In the genomic region with DNA sequence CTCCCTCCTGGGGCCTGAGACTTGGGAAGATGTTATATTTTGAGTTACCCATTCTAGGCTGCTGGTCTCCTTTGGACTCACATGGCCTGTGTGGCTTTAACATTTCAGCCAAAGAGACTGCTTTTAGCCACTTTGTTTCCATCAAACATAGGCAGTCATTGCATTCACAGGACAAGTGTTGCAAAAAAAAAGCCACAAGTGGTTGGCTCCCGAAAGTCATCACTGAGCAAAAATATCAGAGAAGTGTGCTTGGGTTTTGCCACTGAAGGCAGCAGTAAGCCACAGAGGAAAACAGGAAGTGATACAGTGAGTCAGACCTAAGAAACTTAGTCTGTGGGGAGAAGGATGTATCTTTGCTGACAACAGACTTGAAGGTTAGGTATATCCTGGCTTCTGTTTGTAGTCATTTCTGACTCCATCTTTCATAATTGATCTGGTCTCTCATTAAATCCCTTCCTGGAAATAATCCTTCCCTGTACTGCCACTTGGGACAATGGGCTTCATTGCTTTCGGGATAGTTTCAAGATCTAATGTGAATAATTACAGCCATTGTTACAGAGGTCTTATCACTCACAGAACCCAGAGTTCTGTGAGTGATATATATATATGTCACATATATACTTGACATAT, we compare ENCODE assay signal across 1 cellular context.
TF ChIP-seq lines count a peak whose summit lies in the region.

No MANE protein-coding gene starts in this region.

TF ChIP-seq in GM12878, 131 proteins besides CTCF, POLR2A, EP300 and RAD21 (continued from another document):
- TF ChIP-seq, protein P1, sequence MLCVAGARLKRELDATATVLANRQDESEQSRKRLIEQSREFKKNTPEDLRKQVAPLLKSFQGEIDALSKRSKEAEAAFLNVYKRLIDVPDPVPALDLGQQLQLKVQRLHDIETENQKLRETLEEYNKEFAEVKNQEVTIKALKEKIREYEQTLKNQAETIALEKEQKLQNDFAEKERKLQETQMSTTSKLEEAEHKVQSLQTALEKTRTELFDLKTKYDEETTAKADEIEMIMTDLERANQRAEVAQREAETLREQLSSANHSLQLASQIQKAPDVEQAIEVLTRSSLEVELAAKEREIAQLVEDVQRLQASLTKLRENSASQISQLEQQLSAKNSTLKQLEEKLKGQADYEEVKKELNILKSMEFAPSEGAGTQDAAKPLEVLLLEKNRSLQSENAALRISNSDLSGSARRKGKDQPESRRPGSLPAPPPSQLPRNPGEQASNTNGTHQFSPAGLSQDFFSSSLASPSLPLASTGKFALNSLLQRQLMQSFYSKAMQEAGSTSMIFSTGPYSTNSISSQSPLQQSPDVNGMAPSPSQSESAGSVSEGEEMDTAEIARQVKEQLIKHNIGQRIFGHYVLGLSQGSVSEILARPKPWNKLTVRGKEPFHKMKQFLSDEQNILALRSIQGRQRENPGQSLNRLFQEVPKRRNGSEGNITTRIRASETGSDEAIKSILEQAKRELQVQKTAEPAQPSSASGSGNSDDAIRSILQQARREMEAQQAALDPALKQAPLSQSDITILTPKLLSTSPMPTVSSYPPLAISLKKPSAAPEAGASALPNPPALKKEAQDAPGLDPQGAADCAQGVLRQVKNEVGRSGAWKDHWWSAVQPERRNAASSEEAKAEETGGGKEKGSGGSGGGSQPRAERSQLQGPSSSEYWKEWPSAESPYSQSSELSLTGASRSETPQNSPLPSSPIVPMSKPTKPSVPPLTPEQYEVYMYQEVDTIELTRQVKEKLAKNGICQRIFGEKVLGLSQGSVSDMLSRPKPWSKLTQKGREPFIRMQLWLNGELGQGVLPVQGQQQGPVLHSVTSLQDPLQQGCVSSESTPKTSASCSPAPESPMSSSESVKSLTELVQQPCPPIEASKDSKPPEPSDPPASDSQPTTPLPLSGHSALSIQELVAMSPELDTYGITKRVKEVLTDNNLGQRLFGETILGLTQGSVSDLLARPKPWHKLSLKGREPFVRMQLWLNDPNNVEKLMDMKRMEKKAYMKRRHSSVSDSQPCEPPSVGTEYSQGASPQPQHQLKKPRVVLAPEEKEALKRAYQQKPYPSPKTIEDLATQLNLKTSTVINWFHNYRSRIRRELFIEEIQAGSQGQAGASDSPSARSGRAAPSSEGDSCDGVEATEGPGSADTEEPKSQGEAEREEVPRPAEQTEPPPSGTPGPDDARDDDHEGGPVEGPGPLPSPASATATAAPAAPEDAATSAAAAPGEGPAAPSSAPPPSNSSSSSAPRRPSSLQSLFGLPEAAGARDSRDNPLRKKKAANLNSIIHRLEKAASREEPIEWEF (IDR thresholded peaks at IDR 0.05; ENCODE audit: insufficient replicate concordance, low read depth, low read length): peak; percentile 72
- TF ChIP-seq, protein P2, sequence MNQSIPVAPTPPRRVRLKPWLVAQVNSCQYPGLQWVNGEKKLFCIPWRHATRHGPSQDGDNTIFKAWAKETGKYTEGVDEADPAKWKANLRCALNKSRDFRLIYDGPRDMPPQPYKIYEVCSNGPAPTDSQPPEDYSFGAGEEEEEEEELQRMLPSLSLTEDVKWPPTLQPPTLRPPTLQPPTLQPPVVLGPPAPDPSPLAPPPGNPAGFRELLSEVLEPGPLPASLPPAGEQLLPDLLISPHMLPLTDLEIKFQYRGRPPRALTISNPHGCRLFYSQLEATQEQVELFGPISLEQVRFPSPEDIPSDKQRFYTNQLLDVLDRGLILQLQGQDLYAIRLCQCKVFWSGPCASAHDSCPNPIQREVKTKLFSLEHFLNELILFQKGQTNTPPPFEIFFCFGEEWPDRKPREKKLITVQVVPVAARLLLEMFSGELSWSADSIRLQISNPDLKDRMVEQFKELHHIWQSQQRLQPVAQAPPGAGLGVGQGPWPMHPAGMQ (IDR thresholded peaks at IDR 0.05; ENCODE audit: borderline replicate concordance): no peak
- TF ChIP-seq, protein P3, sequence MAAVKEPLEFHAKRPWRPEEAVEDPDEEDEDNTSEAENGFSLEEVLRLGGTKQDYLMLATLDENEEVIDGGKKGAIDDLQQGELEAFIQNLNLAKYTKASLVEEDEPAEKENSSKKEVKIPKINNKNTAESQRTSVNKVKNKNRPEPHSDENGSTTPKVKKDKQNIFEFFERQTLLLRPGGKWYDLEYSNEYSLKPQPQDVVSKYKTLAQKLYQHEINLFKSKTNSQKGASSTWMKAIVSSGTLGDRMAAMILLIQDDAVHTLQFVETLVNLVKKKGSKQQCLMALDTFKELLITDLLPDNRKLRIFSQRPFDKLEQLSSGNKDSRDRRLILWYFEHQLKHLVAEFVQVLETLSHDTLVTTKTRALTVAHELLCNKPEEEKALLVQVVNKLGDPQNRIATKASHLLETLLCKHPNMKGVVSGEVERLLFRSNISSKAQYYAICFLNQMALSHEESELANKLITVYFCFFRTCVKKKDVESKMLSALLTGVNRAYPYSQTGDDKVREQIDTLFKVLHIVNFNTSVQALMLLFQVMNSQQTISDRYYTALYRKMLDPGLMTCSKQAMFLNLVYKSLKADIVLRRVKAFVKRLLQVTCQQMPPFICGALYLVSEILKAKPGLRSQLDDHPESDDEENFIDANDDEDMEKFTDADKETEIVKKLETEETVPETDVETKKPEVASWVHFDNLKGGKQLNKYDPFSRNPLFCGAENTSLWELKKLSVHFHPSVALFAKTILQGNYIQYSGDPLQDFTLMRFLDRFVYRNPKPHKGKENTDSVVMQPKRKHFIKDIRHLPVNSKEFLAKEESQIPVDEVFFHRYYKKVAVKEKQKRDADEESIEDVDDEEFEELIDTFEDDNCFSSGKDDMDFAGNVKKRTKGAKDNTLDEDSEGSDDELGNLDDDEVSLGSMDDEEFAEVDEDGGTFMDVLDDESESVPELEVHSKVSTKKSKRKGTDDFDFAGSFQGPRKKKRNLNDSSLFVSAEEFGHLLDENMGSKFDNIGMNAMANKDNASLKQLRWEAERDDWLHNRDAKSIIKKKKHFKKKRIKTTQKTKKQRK (IDR thresholded peaks at IDR 0.05; ENCODE audit: low read depth, low read length): no peak
- TF ChIP-seq, protein P4, sequence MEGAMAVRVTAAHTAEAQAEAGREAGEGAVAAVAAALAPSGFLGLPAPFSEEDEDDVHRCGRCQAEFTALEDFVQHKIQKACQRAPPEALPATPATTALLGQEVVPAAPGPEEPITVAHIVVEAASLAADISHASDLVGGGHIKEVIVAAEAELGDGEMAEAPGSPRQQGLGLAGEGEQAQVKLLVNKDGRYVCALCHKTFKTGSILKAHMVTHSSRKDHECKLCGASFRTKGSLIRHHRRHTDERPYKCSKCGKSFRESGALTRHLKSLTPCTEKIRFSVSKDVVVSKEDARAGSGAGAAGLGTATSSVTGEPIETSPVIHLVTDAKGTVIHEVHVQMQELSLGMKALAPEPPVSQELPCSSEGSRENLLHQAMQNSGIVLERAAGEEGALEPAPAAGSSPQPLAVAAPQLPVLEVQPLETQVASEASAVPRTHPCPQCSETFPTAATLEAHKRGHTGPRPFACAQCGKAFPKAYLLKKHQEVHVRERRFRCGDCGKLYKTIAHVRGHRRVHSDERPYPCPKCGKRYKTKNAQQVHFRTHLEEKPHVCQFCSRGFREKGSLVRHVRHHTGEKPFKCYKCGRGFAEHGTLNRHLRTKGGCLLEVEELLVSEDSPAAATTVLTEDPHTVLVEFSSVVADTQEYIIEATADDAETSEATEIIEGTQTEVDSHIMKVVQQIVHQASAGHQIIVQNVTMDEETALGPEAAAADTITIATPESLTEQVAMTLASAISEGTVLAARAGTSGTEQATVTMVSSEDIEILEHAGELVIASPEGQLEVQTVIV (IDR thresholded peaks at IDR 0.05; ENCODE audit: borderline replicate concordance, partially characterized antibody): no peak
- TF ChIP-seq SPI1 (IDR thresholded peaks at IDR 0.05; ENCODE audit: borderline replicate concordance, insufficient read depth, low read depth, low read length) (peak; percentile 100), NFXL1 (IDR thresholded peaks at IDR 0.05; ENCODE audit: borderline replicate concordance) (no peak), KAT2A (conservative IDR thresholded peaks at IDR 0.05; ENCODE audit: control insufficient read depth, low read depth, low read length) (no peak), CHD4 (IDR thresholded peaks at IDR 0.05) (no peak), HDAC2 (IDR thresholded peaks at IDR 0.05) (no peak)
- TF ChIP-seq, protein P5, sequence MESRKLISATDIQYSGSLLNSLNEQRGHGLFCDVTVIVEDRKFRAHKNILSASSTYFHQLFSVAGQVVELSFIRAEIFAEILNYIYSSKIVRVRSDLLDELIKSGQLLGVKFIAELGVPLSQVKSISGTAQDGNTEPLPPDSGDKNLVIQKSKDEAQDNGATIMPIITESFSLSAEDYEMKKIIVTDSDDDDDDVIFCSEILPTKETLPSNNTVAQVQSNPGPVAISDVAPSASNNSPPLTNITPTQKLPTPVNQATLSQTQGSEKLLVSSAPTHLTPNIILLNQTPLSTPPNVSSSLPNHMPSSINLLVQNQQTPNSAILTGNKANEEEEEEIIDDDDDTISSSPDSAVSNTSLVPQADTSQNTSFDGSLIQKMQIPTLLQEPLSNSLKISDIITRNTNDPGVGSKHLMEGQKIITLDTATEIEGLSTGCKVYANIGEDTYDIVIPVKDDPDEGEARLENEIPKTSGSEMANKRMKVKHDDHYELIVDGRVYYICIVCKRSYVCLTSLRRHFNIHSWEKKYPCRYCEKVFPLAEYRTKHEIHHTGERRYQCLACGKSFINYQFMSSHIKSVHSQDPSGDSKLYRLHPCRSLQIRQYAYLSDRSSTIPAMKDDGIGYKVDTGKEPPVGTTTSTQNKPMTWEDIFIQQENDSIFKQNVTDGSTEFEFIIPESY (IDR thresholded peaks at IDR 0.05): no peak
